Comparison of ENCODE assay signal across 16 cellular contexts in genomic region chr17:70172921-70173320, GRCh38. TPM values are rescaled to one million over a fixed set of nuclear protein-coding genes. Genes with fewer than 3 reads are reported as not detected.
A peak's percentile ranks its signal among the peaks of the same experiment; 100 is the strongest.
DNase-seq lines count a peak whose midpoint lies in the region; ATAC-seq and TF ChIP-seq lines count a peak whose summit lies in the region.
"Had no signal": no experiment of that assay in that cellular context is flagged by ENCODE, and none has a peak within 500 bp of the region (broad histone marks: within the 10 kb centered on the region; RNA-seq: fewer than 3 reads in every experiment).

No MANE protein-coding gene starts in this region.

- peaks cover 41% of the 10 kb centered on the region for H3K4me1 Mint-ChIP-seq in dendritic cell treated with granulocyte-macrophage colony-stimulating factor and Interleukin-4, amounts not matched to agents 40 ng/mL and 50 ng/mL, for 4 days (ENCODE audit: low read depth)
- peaks cover 28% of the 10 kb centered on the region for H3K4me1 Mint-ChIP-seq in nephron
- H3K4me1 Mint-ChIP-seq in effector memory CD8-positive, alpha-beta T cell (ENCODE audit: low read depth in 2 of 2), result peaks cover 8 to 9% of the 10 kb centered on the region in 2 donors

- H3K27ac ChIP-seq in BLaER1, result no peak overlapping the region
- no peak overlapping the region for H3K27ac ChIP-seq in prostate gland
- H3K27ac ChIP-seq: adrenal gland, tibial nerve had no signal

- H3K4me3 ChIP-seq in BLaER1 (peak overlapping the region; percentile 75), MG63 (peak overlapping the region; percentile 89; the same call in 1 of the 2 replicates), prostate gland (no peak overlapping the region)
- H3K4me3 ChIP-seq: adrenal gland, tibial nerve had no signal

- peaks cover 43% of the 10 kb centered on the region for H3K36me3 ChIP-seq in BLaER1
- H3K36me3 ChIP-seq in MG63, result peaks cover 44% of the 10 kb centered on the region
- H3K36me3 ChIP-seq in prostate gland, result no peaks in the 10 kb centered on the region
- H3K36me3 ChIP-seq: adrenal gland had no signal

- peak overlapping the region; percentile 46 for H3K4me3 Mint-ChIP-seq in dendritic cell treated with granulocyte-macrophage colony-stimulating factor and Interleukin-4, amounts not matched to agents 40 ng/mL and 50 ng/mL, for 4 days
- H3K4me3 Mint-ChIP-seq in nephron, result peak overlapping the region in 2 of 3 experiments; percentile 52 to 69
- no peak overlapping the region for H3K4me3 Mint-ChIP-seq in effector memory CD8-positive, alpha-beta T cell
- H3K4me3 Mint-ChIP-seq: activated CD4-positive, alpha-beta T cell treated with anti-CD3 and anti-CD28 coated beads, Interleukin-2, amount 10 ng/mL, durations not matched to agents 24 days and 14 days; CD4-positive, CD25-positive, alpha-beta regulatory T cell had no signal

- intact Hi-C loops in dendritic cell treated with granulocyte-macrophage colony-stimulating factor and Interleukin-4, amounts not matched to agents 40 ng/mL and 50 ng/mL, for 4 days (cut with micrococcal nuclease), result loop anchor here (10.0 kb wide), 2 partner anchors 192 to 322 kb away; no protein-coding TSS in a partner anchor
- intact Hi-C loops in prostate gland (cut with DNase I), result no loop called here

- peaks cover 67% of the 10 kb centered on the region for H3K36me3 Mint-ChIP-seq in dendritic cell treated with granulocyte-macrophage colony-stimulating factor and Interleukin-4, amounts not matched to agents 40 ng/mL and 50 ng/mL, for 4 days (ENCODE audit: low read depth)
- peaks cover 17% of the 10 kb centered on the region for H3K36me3 Mint-ChIP-seq in nephron (ENCODE audit: low read depth)
- H3K36me3 Mint-ChIP-seq in effector memory CD8-positive, alpha-beta T cell (ENCODE audit: insufficient read depth), result no peaks in the 10 kb centered on the region
- H3K36me3 Mint-ChIP-seq: CD4-positive, CD25-positive, alpha-beta regulatory T cell had no signal

- peak overlapping the region; percentile 65 for H3K27ac Mint-ChIP-seq in dendritic cell treated with granulocyte-macrophage colony-stimulating factor and Interleukin-4, amounts not matched to agents 40 ng/mL and 50 ng/mL, for 4 days
- H3K27ac Mint-ChIP-seq in nephron, result no peak overlapping the region
- H3K27ac Mint-ChIP-seq in effector memory CD8-positive, alpha-beta T cell, result no peak overlapping the region
- H3K27ac Mint-ChIP-seq: activated CD4-positive, alpha-beta T cell treated with anti-CD3 and anti-CD28 coated beads, Interleukin-2, amount 10 ng/mL, durations not matched to agents 24 days and 14 days; CD4-positive, CD25-positive, alpha-beta regulatory T cell had no signal

- H4K20me1 ChIP-seq in BLaER1, result peaks cover 62% of the 10 kb centered on the region

- peaks cover 56% of the 10 kb centered on the region for H3K4me1 ChIP-seq in BLaER1
- H3K4me1 ChIP-seq in prostate gland (replicated peaks), result no peaks in the 10 kb centered on the region

- H3K9ac ChIP-seq in BLaER1, result peak overlapping the region; percentile 52

- peaks cover 12% of the 10 kb centered on the region for H3K9me3 Mint-ChIP-seq in dendritic cell treated with granulocyte-macrophage colony-stimulating factor and Interleukin-4, amounts not matched to agents 40 ng/mL and 50 ng/mL, for 4 days
- no peaks in the 10 kb centered on the region for H3K9me3 Mint-ChIP-seq in nephron
- peaks cover 0 to 3% of the 10 kb centered on the region in 2 donors for H3K9me3 Mint-ChIP-seq in effector memory CD8-positive, alpha-beta T cell
- H3K9me3 Mint-ChIP-seq: activated CD4-positive, alpha-beta T cell treated with anti-CD3 and anti-CD28 coated beads, Interleukin-2, amount 10 ng/mL, durations not matched to agents 24 days and 14 days had no signal

- no peaks in the 10 kb centered on the region for H3K27me3 ChIP-seq in BLaER1
- H3K27me3 ChIP-seq in MG63, result no peaks in the 10 kb centered on the region
- H3K27me3 ChIP-seq in prostate gland (replicated peaks; ENCODE audit: insufficient read depth), result no peaks in the 10 kb centered on the region

- H3K9me3 ChIP-seq in BLaER1 (peaks cover 8% of the 10 kb centered on the region; the same call in 1 of the 2 replicates), MG63 (no peaks in the 10 kb centered on the region), prostate gland (no peaks in the 10 kb centered on the region)
- H3K9me3 ChIP-seq: adrenal gland, tibial nerve had no signal

- 52% methylated on average over 2 of the region's 2 CpGs for WGBS in prostate gland

- TF ChIP-seq CTCF in nephron (IDR thresholded peaks at IDR 0.05; ENCODE audit: unreplicated experiment in 3 of 3) (no peak), prostate gland (IDR thresholded peaks at IDR 0.05) (no peak)

- H3K27me3 Mint-ChIP-seq in dendritic cell treated with granulocyte-macrophage colony-stimulating factor and Interleukin-4, amounts not matched to agents 40 ng/mL and 50 ng/mL, for 4 days, result peaks cover 4% of the 10 kb centered on the region
- peaks cover 45% of the 10 kb centered on the region for H3K27me3 Mint-ChIP-seq in nephron (ENCODE audit: low read depth)
- H3K27me3 Mint-ChIP-seq in effector memory CD8-positive, alpha-beta T cell, result peaks cover 31 to 52% of the 10 kb centered on the region in 2 donors

- peak overlapping the region; percentile 76 for H3K4me2 ChIP-seq in BLaER1

- ATAC-seq in GM21737 (IDR thresholded peaks at IDR 0.05; ENCODE audit: unreplicated experiment) (no peak), HG03135 (IDR thresholded peaks at IDR 0.05; ENCODE audit: unreplicated experiment) (no peak)
- ATAC-seq in effector memory CD8-positive, alpha-beta T cell (replicated peaks), result no peak
- ATAC-seq: Panc1 had no signal

- DNase-seq in MG63 (no peak), prostate gland (ENCODE audit: low spot score) (no peak)
- DNase-seq in effector memory CD8-positive, alpha-beta T cell, result no peak
- DNase-seq: activated CD4-positive, alpha-beta T cell treated with anti-CD3 and anti-CD28 coated beads, Interleukin-2, amount 10 ng/mL, durations not matched to agents 24 days and 14 days; activated T-cell treated with anti-CD3 and anti-CD28 coated beads, Interleukin-2, amount 50 U/mL, for 48 hours; adrenal gland; CD4-positive, CD25-positive, alpha-beta regulatory T cell; foreskin melanocyte; NCI-H446 had no signal

- no peak for TF ChIP-seq POLR2A in prostate gland (IDR thresholded peaks at IDR 0.05)

RNA-seq across cellular contexts. Expression of gene KCNJ2, which starts 3.6 kb away (rescaled TPM):
- total RNA-seq in MG63 (2014; rRNA removed; shearing (Covaris generic); ENCODE audit: low replicate concordance), result 8.1 and 12.8 TPM in 2 replicates
- total RNA-seq in prostate gland, result 1 to 10 TPM; 2.6 to 3.1 TPM
- total RNA-seq: activated CD4-positive, alpha-beta T cell treated with anti-CD3 and anti-CD28 coated beads, Interleukin-2, amount 10 ng/mL, durations not matched to agents 24 days and 14 days had no signal

Comparison
In these comparisons a context has a peak if more than half of its experiments do, and no peak if none do; other contexts are left out.
1. H3K4me3 ChIP-seq: peak in BLaER1 (single experiment) and MG63 (single experiment); none in prostate gland (0 of 2).
2. H3K4me3 Mint-ChIP-seq: peak in dendritic cell treated with granulocyte-macrophage colony-stimulating factor and Interleukin-4, amounts not matched to agents 40 ng/mL and 50 ng/mL, for 4 days (single experiment) and nephron (2 of 3); none in effector memory CD8-positive, alpha-beta T cell (0 of 2).